ENCODE assay signal across 19 cellular contexts in the genomic region with DNA sequence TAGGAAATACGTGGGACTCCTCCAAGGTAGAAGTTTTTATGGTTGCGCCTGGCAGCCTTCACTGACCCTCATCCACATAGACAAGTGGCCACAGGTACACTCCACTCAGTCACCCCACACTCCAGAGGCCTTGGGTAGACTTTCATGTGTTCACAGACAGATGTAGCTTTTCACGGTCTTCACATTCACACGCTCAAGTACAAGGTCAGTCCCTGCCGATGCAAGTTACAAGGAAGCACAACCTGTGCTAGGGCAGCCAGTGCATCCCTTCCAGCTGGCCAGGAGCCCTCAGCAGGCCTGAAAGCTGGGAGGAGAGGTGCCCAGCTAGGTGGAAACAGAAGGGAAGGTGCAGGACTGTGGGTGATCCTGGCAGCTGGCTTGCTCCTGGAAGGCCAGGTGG. TPM values are rescaled to one million over a fixed set of nuclear protein-coding genes. Genes with fewer than 3 reads are reported as not detected.
DNase-seq lines count a peak whose midpoint lies in the region; ATAC-seq, FAIRE-seq and TF ChIP-seq lines count a peak whose summit lies in the region.
"Had no signal": no experiment of that assay in that cellular context is flagged by ENCODE, and none has a peak within 500 bp of the region (broad histone marks: within the 10 kb centered on the region; RNA-seq: fewer than 3 reads in every experiment).

No MANE protein-coding gene starts in this region.

- H3K4me1 Mint-ChIP-seq in stimulated activated naive CD8-positive, alpha-beta T cell treated with anti-CD3 and anti-CD28 coated beads, Interleukin-15, amount 100 ng/mL, for 72 hours, result peaks cover 16% of the 10 kb centered on the region
- H3K4me1 Mint-ChIP-seq: B cell had no signal

- H3K4me3 ChIP-seq in pancreas, result no peak overlapping the region
- H3K4me3 ChIP-seq in suprapubic skin, result no peak overlapping the region
- H3K4me3 ChIP-seq: BLaER1 treated with 17β-estradiol and CSF1 and Interleukin-3, amounts not matched to agents 10 nM and 100 nM; GM12878 had no signal

- no peak for FAIRE-seq in pancreas (lab: Jason Lieb, UNC)
- FAIRE-seq: GM12878, GM19239, H1 had no signal

- 37 to 46% methylated on average over 5 of the region's 5 CpGs for WGBS in pancreas, 2 donors
- 88% methylated on average over 5 of the region's 5 CpGs for WGBS in suprapubic skin

- no peak overlapping the region for H3K4me3 Mint-ChIP-seq in stimulated activated naive CD8-positive, alpha-beta T cell treated with anti-CD3 and anti-CD28 coated beads, Interleukin-15, amount 100 ng/mL, for 72 hours
- H3K4me3 Mint-ChIP-seq: B cell; CD8-positive, alpha-beta T cell; H9 had no signal

- H3K27me3 ChIP-seq in pancreas, result no peaks in the 10 kb centered on the region
- no peaks in the 10 kb centered on the region for H3K27me3 ChIP-seq in suprapubic skin
- H3K27me3 ChIP-seq: BLaER1 treated with 17β-estradiol and CSF1 and Interleukin-3, amounts not matched to agents 10 nM and 100 nM had no signal

- no peaks in the 10 kb centered on the region for H3K9me3 ChIP-seq in pancreas
- no peaks in the 10 kb centered on the region for H3K9me3 ChIP-seq in suprapubic skin

- peaks cover 5 to 7% of the 10 kb centered on the region in 2 donors for H3K9me3 Mint-ChIP-seq in stimulated activated naive CD8-positive, alpha-beta T cell treated with anti-CD3 and anti-CD28 coated beads, Interleukin-15, amount 100 ng/mL, for 72 hours
- H3K9me3 Mint-ChIP-seq: CD8-positive, alpha-beta T cell had no signal

- ATAC-seq in stimulated activated naive CD8-positive, alpha-beta T cell treated with anti-CD3 and anti-CD28 coated beads, Interleukin-15, amount 100 ng/mL, for 72 hours, result peak; percentile 31
- no peak for ATAC-seq in stimulated activated naive CD8-positive, alpha-beta T cell treated with anti-CD3 and anti-CD28 coated beads, Interleukin-15, Interleukin-2, amounts not matched to agents 100 U/mL and 50 U/mL, for 24 hours
- ATAC-seq in left lobe of liver (no peak), pancreas (peak in 3 of 4 donors; percentile 53 to 91 (median 77))
- ATAC-seq: CD8-positive, alpha-beta T cell; GM12878 had no signal

- TF ChIP-seq CTCF in pancreas (IDR thresholded peaks at IDR 0.05) (no peak), suprapubic skin (IDR thresholded peaks at IDR 0.05) (no peak)

- H3K27ac ChIP-seq in pancreas (no peak overlapping the region), suprapubic skin (no peak overlapping the region)
- H3K27ac ChIP-seq: BLaER1 treated with 17β-estradiol and CSF1 and Interleukin-3, amounts not matched to agents 10 nM and 100 nM; HL-60 had no signal

- no peaks in the 10 kb centered on the region for H3K36me3 ChIP-seq in pancreas
- no peaks in the 10 kb centered on the region for H3K36me3 ChIP-seq in suprapubic skin
- H3K36me3 ChIP-seq: BLaER1 treated with 17β-estradiol and CSF1 and Interleukin-3, amounts not matched to agents 10 nM and 100 nM had no signal

- H3K4me1 ChIP-seq in pancreas, result no peaks in the 10 kb centered on the region
- H3K4me1 ChIP-seq in suprapubic skin, result no peaks in the 10 kb centered on the region

- no peak for TF ChIP-seq EP300 in suprapubic skin (IDR thresholded peaks at IDR 0.05)

- intact Hi-C loops in pancreas (cut with DNase I), result no loop called here

- no peak for DNase-seq in stimulated activated naive CD8-positive, alpha-beta T cell treated with anti-CD3 and anti-CD28 coated beads, Interleukin-15, amount 100 ng/mL, for 72 hours
- no peak for DNase-seq in stimulated activated naive CD8-positive, alpha-beta T cell treated with anti-CD3 and anti-CD28 coated beads, Interleukin-15, Interleukin-2, amounts not matched to agents 100 U/mL and 50 U/mL, for 24 hours
- DNase-seq in left lobe of liver (ENCODE audit: low spot score) (peak; percentile 31), pancreas (peak in 2 of 6 donors; percentile 48 to 66), suprapubic skin (ENCODE audit: low spot score in 2 of 2) (no peak)
- DNase-seq in stimulated activated CD4-positive, alpha-beta T cell treated with anti-CD3 and anti-CD28 coated beads, Interleukin-2, amount 100 ng/mL, for 48 hours, result no peak
- DNase-seq: Calu3; CD8-positive, alpha-beta T cell; DMS 273 treated with DMSO at 0.1 percent for 48 hours; DMS53; DND-41; EL; H9 had no signal

- TF ChIP-seq POLR2A in suprapubic skin (IDR thresholded peaks at IDR 0.05), result no peak

- H3K27ac Mint-ChIP-seq in stimulated activated naive CD8-positive, alpha-beta T cell treated with anti-CD3 and anti-CD28 coated beads, Interleukin-15, amount 100 ng/mL, for 72 hours, result no peak overlapping the region
- H3K27ac Mint-ChIP-seq: B cell; CD8-positive, alpha-beta T cell had no signal

- peaks cover 9% of the 10 kb centered on the region for H3K27me3 Mint-ChIP-seq in stimulated activated naive CD8-positive, alpha-beta T cell treated with anti-CD3 and anti-CD28 coated beads, Interleukin-15, amount 100 ng/mL, for 72 hours

RNA-seq across cellular contexts. Expression of a gene that starts 55.5 kb away (rescaled TPM):
- total RNA-seq in left lobe of liver (19.9 TPM), pancreas (10 to 100 TPM; 13.2 to 24.6 (median 17.9) TPM), suprapubic skin (10 to 100 TPM; 18.1 to 30.6 (median 21.7) TPM)
- polyA plus RNA-seq in pancreas, result 10 to 100 TPM in 1 of 2 donors, 1 to 10 TPM in 1; 5.4 to 10.3 TPM

Comparison
In these comparisons a context has a peak if more than half of its experiments do, and no peak if none do; other contexts are left out.
1. ATAC-seq: peak in stimulated activated naive CD8-positive, alpha-beta T cell treated with anti-CD3 and anti-CD28 coated beads, Interleukin-15, amount 100 ng/mL, for 72 hours (single experiment) and pancreas (3 of 4); none in stimulated activated naive CD8-positive, alpha-beta T cell treated with anti-CD3 and anti-CD28 coated beads, Interleukin-15, Interleukin-2, amounts not matched to agents 100 U/mL and 50 U/mL, for 24 hours (single experiment) and left lobe of liver (single experiment).